ENCODE assay signal across 8 cellular contexts in genomic region chr1:43367026-43367903, GRCh38. TPM values are rescaled to one million over a fixed set of nuclear protein-coding genes. Genes with fewer than 3 reads are reported as not detected.
DNase-seq lines count a peak whose midpoint lies in the region; ATAC-seq and TF ChIP-seq lines count a peak whose summit lies in the region.

No MANE protein-coding gene starts in this region.

- H3K27ac Mint-ChIP-seq in activated CD4-positive, alpha-beta T cell treated with anti-CD3 and anti-CD28 coated beads, Interleukin-2, amount 10 ng/mL, durations not matched to agents 24 days and 14 days, result peak overlapping the region; percentile 90
- no peak overlapping the region for H3K27ac Mint-ChIP-seq in endodermal cell

- peaks cover 43% of the 10 kb centered on the region for H3K36me3 Mint-ChIP-seq in activated CD4-positive, alpha-beta T cell treated with anti-CD3 and anti-CD28 coated beads, Interleukin-2, amount 10 ng/mL, durations not matched to agents 24 days and 14 days (ENCODE audit: low read depth)
- H3K36me3 Mint-ChIP-seq in endodermal cell (ENCODE audit: low read depth), result peaks cover 28% of the 10 kb centered on the region

- H3K4me1 Mint-ChIP-seq in activated CD4-positive, alpha-beta T cell treated with anti-CD3 and anti-CD28 coated beads, Interleukin-2, amount 10 ng/mL, durations not matched to agents 24 days and 14 days, result peaks cover 32% of the 10 kb centered on the region
- H3K4me1 Mint-ChIP-seq in endodermal cell, result peaks cover 23% of the 10 kb centered on the region

- intact Hi-C loops in activated CD4-positive, alpha-beta T cell treated with anti-CD3 and anti-CD28 coated beads, Interleukin-2, amount 10 ng/mL, durations not matched to agents 24 days and 14 days (cut with micrococcal nuclease), result loop anchor here (5.0 to 10.0 kb wide), 4 partner anchors 195 to 608 kb away; partner anchors contain the start of genes ATP6V0B, B4GALT2, CFAP57 and DPH2
- intact Hi-C loops in tibial artery (cut with DNase I; ENCODE audit: low total_unique reads), result loop anchor here (10.0 kb wide), 1 partner anchor 192 kb away; the partner anchor contains the start of genes CFAP57 and EBNA1BP2

- H3K4me3 Mint-ChIP-seq in activated CD4-positive, alpha-beta T cell treated with anti-CD3 and anti-CD28 coated beads, Interleukin-2, amount 10 ng/mL, durations not matched to agents 24 days and 14 days, result peak overlapping the region; percentile 100
- peak overlapping the region; percentile 60 for H3K4me3 Mint-ChIP-seq in endodermal cell

- H3K9me3 Mint-ChIP-seq in activated CD4-positive, alpha-beta T cell treated with anti-CD3 and anti-CD28 coated beads, Interleukin-2, amount 10 ng/mL, durations not matched to agents 24 days and 14 days, result no peaks in the 10 kb centered on the region
- no peaks in the 10 kb centered on the region for H3K9me3 Mint-ChIP-seq in endodermal cell

- H3K4me1 ChIP-seq in HUES6 (ENCODE audit: control insufficient read depth, insufficient read depth, low read length), result peaks cover 18% of the 10 kb centered on the region
- H3K4me1 ChIP-seq in endodermal cell (ENCODE audit: control insufficient read depth, insufficient read depth, low read length), result peaks cover 5% of the 10 kb centered on the region
- peaks cover 16 to 26% of the 10 kb centered on the region in 2 donors for H3K4me1 ChIP-seq in muscle layer of duodenum (ENCODE audit: control insufficient read depth in 1 of 2, insufficient read depth in 2 of 2, low read length in 2 of 2)
- peaks cover 0 to 32% (median 27%) of the 10 kb centered on the region in 4 donors for H3K4me1 ChIP-seq in tibial artery

- H3K27me3 ChIP-seq in HUES6 (ENCODE audit: control insufficient read depth, insufficient read depth, low read length) (no peaks in the 10 kb centered on the region), endodermal cell (ENCODE audit: control insufficient read depth, insufficient read depth, low read length, poor library complexity, severe bottlenecking) (no peaks in the 10 kb centered on the region), muscle layer of duodenum (ENCODE audit: low read depth, low read length) (no peaks in the 10 kb centered on the region), tibial artery (no peaks in the 10 kb centered on the region)

- WGBS in endodermal cell (ENCODE audit: insufficient coverage in 1 of 2, insufficient read length in 1 of 2), 2 experiments, result 9 to 22% methylated on average over 4 to 48 of the region's 48 CpGs

- H3K4me3 ChIP-seq in HUES6 (ENCODE audit: low read depth, low read length) (peak overlapping the region; percentile 69), endodermal cell (ENCODE audit: low read length) (peak overlapping the region; percentile 90), muscle layer of duodenum (ENCODE audit: low read depth in 1 of 2, low read length in 2 of 2) (peak overlapping the region; percentile 78 to 91), tibial artery (peak overlapping the region; percentile 77 to 96)

- peak overlapping the region; percentile 22; the same call in 1 of the 2 replicates for H3K27ac ChIP-seq in HUES6 (ENCODE audit: low read depth, low read length)
- no peak overlapping the region for H3K27ac ChIP-seq in endodermal cell (ENCODE audit: low read depth, low read length)
- H3K27ac ChIP-seq in muscle layer of duodenum (ENCODE audit: low read length), result peak overlapping the region; percentile 83
- peak overlapping the region; percentile 93 to 97 for H3K27ac ChIP-seq in tibial artery

- no peak for TF ChIP-seq CTCF in endodermal cell (conservative IDR thresholded peaks at IDR 0.05)
- TF ChIP-seq CTCF in tibial artery (IDR thresholded peaks at IDR 0.05), result no peak

- H3K9ac ChIP-seq in HUES6 (ENCODE audit: low read length) (peak overlapping the region; percentile 72), endodermal cell (ENCODE audit: extremely low read depth, low read length, poor library complexity, severe bottlenecking) (peak overlapping the region; percentile 27)

- DNase-seq in CMK (ENCODE audit: low read depth) (peak; percentile 67), endodermal cell (no peak), tibial artery (peak; percentile 25 to 74), dedifferentiated amniotic fluid mesenchymal stem cell (ENCODE audit: extremely low spot score) (no peak)
- peak; percentile 74 for DNase-seq in activated CD4-positive, alpha-beta T cell treated with anti-CD3 and anti-CD28 coated beads, Interleukin-2, amount 10 ng/mL, durations not matched to agents 24 days and 14 days

- H3K27me3 Mint-ChIP-seq in activated CD4-positive, alpha-beta T cell treated with anti-CD3 and anti-CD28 coated beads, Interleukin-2, amount 10 ng/mL, durations not matched to agents 24 days and 14 days, result no peaks in the 10 kb centered on the region
- no peaks in the 10 kb centered on the region for H3K27me3 Mint-ChIP-seq in endodermal cell (ENCODE audit: insufficient read depth)

- peak; percentile 30 for ATAC-seq in GM21447 (IDR thresholded peaks at IDR 0.05; ENCODE audit: unreplicated experiment)

- H3K36me3 ChIP-seq in HUES6 (ENCODE audit: control insufficient read depth, insufficient read depth, low read length) (peaks cover 34% of the 10 kb centered on the region), endodermal cell (ENCODE audit: control insufficient read depth, insufficient read depth, low read length) (peaks cover 19% of the 10 kb centered on the region), muscle layer of duodenum (ENCODE audit: control insufficient read depth in 1 of 2, insufficient read depth in 2 of 2, low read length in 2 of 2) (peaks cover 17 to 35% of the 10 kb centered on the region in 2 donors), tibial artery (peaks cover 29 to 36% (median 31%) of the 10 kb centered on the region in 3 donors)

- H3K9me3 ChIP-seq in HUES6 (ENCODE audit: control insufficient read depth, insufficient read depth, low read depth, low read length) (no peaks in the 10 kb centered on the region), endodermal cell (ENCODE audit: control insufficient read depth, low read length) (no peaks in the 10 kb centered on the region), muscle layer of duodenum (ENCODE audit: control insufficient read depth in 1 of 2, low read length in 2 of 2) (no peaks in the 10 kb centered on the region), tibial artery (no peaks in the 10 kb centered on the region)

RNA-seq across cellular contexts. Expression of gene ELOVL1, which starts 0.5 kb away (rescaled TPM):
- total RNA-seq in activated CD4-positive, alpha-beta T cell treated with anti-CD3 and anti-CD28 coated beads, Interleukin-2, amount 10 ng/mL, durations not matched to agents 24 days and 14 days, result 76.8 and 85.1 TPM in 2 replicates
- total RNA-seq in endodermal cell, result 10 to 100 TPM; 24.4 to 28.3 TPM
- 25.1 TPM for polyA plus RNA-seq in endodermal cell (2013, experiment 1 of 2)
- 23.3 TPM for polyA plus RNA-seq in endodermal cell (2013, experiment 2 of 2)

RNA-seq across cellular contexts. Expression of gene CDC20, which starts 8.5 kb away (rescaled TPM):
- total RNA-seq in activated CD4-positive, alpha-beta T cell treated with anti-CD3 and anti-CD28 coated beads, Interleukin-2, amount 10 ng/mL, durations not matched to agents 24 days and 14 days, result 84.3 and 86.9 TPM in 2 replicates
- total RNA-seq in endodermal cell, result 100 to 1,000 TPM; 126 to 149 TPM
- 183 TPM for polyA plus RNA-seq in endodermal cell (2013, experiment 1 of 2)
- polyA plus RNA-seq in endodermal cell (2013, experiment 2 of 2), result 169 TPM

RNA-seq across cellular contexts. Expression of gene MED8, which starts 22.3 kb away (rescaled TPM):
- 39.6 and 45.1 TPM in 2 replicates for total RNA-seq in activated CD4-positive, alpha-beta T cell treated with anti-CD3 and anti-CD28 coated beads, Interleukin-2, amount 10 ng/mL, durations not matched to agents 24 days and 14 days
- total RNA-seq in endodermal cell, result 10 to 100 TPM; 16.1 to 18.8 TPM
- polyA plus RNA-seq in endodermal cell (2013, experiment 1 of 2), result 21.9 TPM
- polyA plus RNA-seq in endodermal cell (2013, experiment 2 of 2), result 20.6 TPM

RNA-seq across cellular contexts. Expression of gene SZT2, which starts 22.4 kb away (rescaled TPM):
- 54.0 and 56.2 TPM in 2 replicates for total RNA-seq in activated CD4-positive, alpha-beta T cell treated with anti-CD3 and anti-CD28 coated beads, Interleukin-2, amount 10 ng/mL, durations not matched to agents 24 days and 14 days
- total RNA-seq in endodermal cell, result 10 to 100 TPM; 55.6 to 59.7 TPM
- polyA plus RNA-seq in endodermal cell (2013, experiment 1 of 2), result 13.6 TPM
- polyA plus RNA-seq in endodermal cell (2013, experiment 2 of 2), result 12.3 TPM

RNA-seq across cellular contexts. Expression of gene MPL, which starts 29.6 kb away (rescaled TPM):
- not detected in 2 replicates for total RNA-seq in activated CD4-positive, alpha-beta T cell treated with anti-CD3 and anti-CD28 coated beads, Interleukin-2, amount 10 ng/mL, durations not matched to agents 24 days and 14 days
- 1 to 10 TPM in 1 of 2 donors, under 1 TPM in 1; 0.64 to 1.2 TPM for total RNA-seq in endodermal cell
- not detected for polyA plus RNA-seq in endodermal cell (2013, experiment 1 of 2)
- not detected for polyA plus RNA-seq in endodermal cell (2013, experiment 2 of 2)

Comparison
In these comparisons a context has a peak if more than half of its experiments do, and no peak if none do; other contexts are left out.
1. DNase-seq: peak in CMK (single experiment), activated CD4-positive, alpha-beta T cell treated with anti-CD3 and anti-CD28 coated beads, Interleukin-2, amount 10 ng/mL, durations not matched to agents 24 days and 14 days (single experiment) and tibial artery (2 of 2); none in endodermal cell (single experiment) and dedifferentiated amniotic fluid mesenchymal stem cell (single experiment).
2. Peak in every context shown above with its lines, with median percentiles within 50 percentile points of each other: H3K4me3 ChIP-seq.